In the genomic region with DNA sequence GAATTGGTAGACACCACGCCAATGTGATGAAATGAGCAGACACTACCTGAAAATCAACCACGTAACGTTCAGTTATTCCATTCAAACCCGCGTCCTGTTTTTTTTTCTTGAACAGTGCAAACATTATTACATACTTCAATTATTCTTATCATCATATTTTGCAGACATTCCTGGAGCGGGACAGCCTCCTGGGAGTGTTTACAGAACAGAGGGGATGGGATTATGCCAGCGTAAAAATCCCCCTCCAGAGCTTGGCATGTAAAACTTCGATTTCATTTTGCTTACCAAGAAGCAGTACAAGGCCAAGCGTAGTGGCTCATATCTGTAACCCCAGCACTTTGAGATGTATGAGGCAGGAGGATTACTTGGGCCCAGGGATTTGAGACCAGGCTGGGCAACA, we compare ENCODE assay signal across 16 cellular contexts.
A peak's percentile ranks its signal among the peaks of the same experiment; 100 is the strongest.
DNase-seq lines count a peak whose midpoint lies in the region; ATAC-seq and TF ChIP-seq lines count a peak whose summit lies in the region.
"Had no signal": no experiment of that assay in that cellular context is flagged by ENCODE, and none has a peak within 500 bp of the region (broad histone marks: within the 10 kb centered on the region; RNA-seq: fewer than 3 reads in every experiment).

No MANE protein-coding gene starts in this region.

- H3K27me3 ChIP-seq in neural cell (ENCODE audit: insufficient read depth, low read depth, low read length) (no peaks in the 10 kb centered on the region), BE2C (no peaks in the 10 kb centered on the region)
- H3K27me3 ChIP-seq: BLaER1 treated with 17β-estradiol and CSF1 and Interleukin-3, amounts not matched to agents 10 nM and 100 nM had no signal

- peak overlapping the region; percentile 17 for H3K27ac ChIP-seq in neural cell (ENCODE audit: low read length)
- H3K27ac ChIP-seq: BLaER1 treated with 17β-estradiol and CSF1 and Interleukin-3, amounts not matched to agents 10 nM and 100 nM; C4-2B had no signal

- H3K4me1 Mint-ChIP-seq in osteocyte (ENCODE audit: unreplicated experiment) = peaks cover 35% of the 10 kb centered on the region
- no peaks in the 10 kb centered on the region for H3K4me1 Mint-ChIP-seq in stimulated activated effector memory CD8-positive, alpha-beta T cell treated with anti-CD3 and anti-CD28 coated beads, Interleukin-12 subunit alpha, Interleukin-12 subunit beta, amount 100 ng/mL, for 72 hours

- H3K27ac Mint-ChIP-seq in osteocyte (ENCODE audit: unreplicated experiment) = no peak overlapping the region
- peak overlapping the region; percentile 54 for H3K27ac Mint-ChIP-seq in stimulated activated effector memory CD8-positive, alpha-beta T cell treated with anti-CD3 and anti-CD28 coated beads, Interleukin-12 subunit alpha, Interleukin-12 subunit beta, amount 100 ng/mL, for 72 hours
- H3K27ac Mint-ChIP-seq: CD4-positive, alpha-beta T cell; CD8-positive, alpha-beta T cell had no signal

- no peaks in the 10 kb centered on the region for H3K9me3 Mint-ChIP-seq in osteocyte (ENCODE audit: unreplicated experiment)
- H3K9me3 Mint-ChIP-seq in stimulated activated effector memory CD8-positive, alpha-beta T cell treated with anti-CD3 and anti-CD28 coated beads, Interleukin-12 subunit alpha, Interleukin-12 subunit beta, amount 100 ng/mL, for 72 hours = no peaks in the 10 kb centered on the region
- H3K9me3 Mint-ChIP-seq: CD4-positive, alpha-beta T cell; CD8-positive, alpha-beta T cell had no signal

- no peak overlapping the region for H3K4me3 ChIP-seq in neural cell (ENCODE audit: low read length)
- H3K4me3 ChIP-seq in BE2C (ENCODE audit: low read depth, low read length) = no peak overlapping the region
- H3K4me3 ChIP-seq: BLaER1 treated with 17β-estradiol and CSF1 and Interleukin-3, amounts not matched to agents 10 nM and 100 nM had no signal

- TF ChIP-seq EP300 in neural cell (conservative IDR thresholded peaks at IDR 0.05; ENCODE audit: poor library complexity, severe bottlenecking) = no peak

- no peaks in the 10 kb centered on the region for H3K36me3 Mint-ChIP-seq in osteocyte (ENCODE audit: unreplicated experiment)
- no peaks in the 10 kb centered on the region for H3K36me3 Mint-ChIP-seq in stimulated activated effector memory CD8-positive, alpha-beta T cell treated with anti-CD3 and anti-CD28 coated beads, Interleukin-12 subunit alpha, Interleukin-12 subunit beta, amount 100 ng/mL, for 72 hours
- H3K36me3 Mint-ChIP-seq: CD8-positive, alpha-beta T cell had no signal

- H2AFZ ChIP-seq in neural cell (ENCODE audit: low read depth, low read length) = no peak overlapping the region

- no peak for TF ChIP-seq RAD21 in neural cell (conservative IDR thresholded peaks at IDR 0.05)

- H3K4me3 Mint-ChIP-seq in osteocyte (ENCODE audit: unreplicated experiment) = no peak overlapping the region
- H3K4me3 Mint-ChIP-seq in stimulated activated effector memory CD8-positive, alpha-beta T cell treated with anti-CD3 and anti-CD28 coated beads, Interleukin-12 subunit alpha, Interleukin-12 subunit beta, amount 100 ng/mL, for 72 hours = no peak overlapping the region
- H3K4me3 Mint-ChIP-seq: CD4-positive, alpha-beta T cell; CD8-positive, alpha-beta T cell had no signal

- no peak overlapping the region for H3K9ac ChIP-seq in neural cell (ENCODE audit: low read length)
- H3K9ac ChIP-seq: BLaER1 treated with 17β-estradiol and CSF1 and Interleukin-3, amounts not matched to agents 10 nM and 100 nM had no signal

- DNase-seq in osteocyte (ENCODE audit: extremely low spot score, unreplicated experiment) (peak; percentile 23), BE2C (no peak), NCI-H2171 treated with DMSO at 0.1 percent for 48 hours (lab: John Stamatoyannopoulos, UW) (no peak)
- DNase-seq in stimulated activated effector memory CD8-positive, alpha-beta T cell treated with anti-CD3 and anti-CD28 coated beads, Interleukin-12 subunit alpha, Interleukin-12 subunit beta, amount 100 ng/mL, for 72 hours (ENCODE audit: low spot score in 2 of 2) = no peak
- DNase-seq in stimulated activated CD4-positive, alpha-beta T cell treated with anti-CD3 and anti-CD28 coated beads, Interleukin-2, amount 100 ng/mL, for 48 hours = no peak
- DNase-seq: 8988T; ACHN; Caco-2; Calu3; CD4-positive, alpha-beta T cell; CD8-positive, alpha-beta T cell; DMS79 treated with DMSO at 0.1 percent for 48 hours; GF-D8 had no signal

- H3K9me3 ChIP-seq in neural cell (ENCODE audit: low read length) (no peaks in the 10 kb centered on the region), BE2C (no peaks in the 10 kb centered on the region)
- H3K9me3 ChIP-seq: Caco-2 had no signal

- H3K36me3 ChIP-seq in neural cell (ENCODE audit: insufficient read depth, low read length) (no peaks in the 10 kb centered on the region), BE2C (no peaks in the 10 kb centered on the region)
- H3K36me3 ChIP-seq: BLaER1 treated with 17β-estradiol and CSF1 and Interleukin-3, amounts not matched to agents 10 nM and 100 nM had no signal

- TF ChIP-seq CTCF in neural cell (IDR thresholded peaks at IDR 0.05; ENCODE audit: poor library complexity, severe bottlenecking) (no peak), osteocyte (IDR thresholded peaks at IDR 0.05) (no peak), BE2C (IDR thresholded peaks at IDR 0.05; ENCODE audit: low read depth, low read length) (no peak)

- no peaks in the 10 kb centered on the region for H4K20me1 ChIP-seq in neural cell (ENCODE audit: insufficient read depth)
- H4K20me1 ChIP-seq: BLaER1 treated with 17β-estradiol and CSF1 and Interleukin-3, amounts not matched to agents 10 nM and 100 nM had no signal

- H3K4me2 ChIP-seq in neural cell (ENCODE audit: low read length) = no peak overlapping the region
- H3K4me2 ChIP-seq: BLaER1 treated with 17β-estradiol and CSF1 and Interleukin-3, amounts not matched to agents 10 nM and 100 nM had no signal

- H3K79me2 ChIP-seq in neural cell (replicated peaks; ENCODE audit: insufficient read depth, low read length) = no peaks in the 10 kb centered on the region

- no peaks in the 10 kb centered on the region for H3K9me2 ChIP-seq in neural cell (ENCODE audit: insufficient read depth, low read length)

- no peaks in the 10 kb centered on the region for H3F3A ChIP-seq in neural cell (ENCODE audit: insufficient read depth, low read length, poor library complexity, severe bottlenecking)

- ATAC-seq in stimulated activated effector memory CD8-positive, alpha-beta T cell treated with anti-CD3 and anti-CD28 coated beads, Interleukin-12 subunit alpha, Interleukin-12 subunit beta, amount 100 ng/mL, for 72 hours = no peak
- ATAC-seq: CD8-positive, alpha-beta T cell had no signal

- H3K27me3 Mint-ChIP-seq in osteocyte (ENCODE audit: unreplicated experiment) = no peaks in the 10 kb centered on the region
- H3K27me3 Mint-ChIP-seq: CD4-positive, alpha-beta T cell had no signal

- no peaks in the 10 kb centered on the region for H3K4me1 ChIP-seq in BE2C
- H3K4me1 ChIP-seq: Caco-2 had no signal

TF ChIP-seq in neural cell, 6 proteins besides CTCF, POLR2A, EP300 and RAD21:
- no peak for TF ChIP-seq MXI1 (conservative IDR thresholded peaks at IDR 0.05; ENCODE audit: poor library complexity, severe bottlenecking)
- no peak for TF ChIP-seq POLR2AphosphoS5 (IDR thresholded peaks at IDR 0.05)
- no peak for TF ChIP-seq EZH2 (IDR thresholded peaks at IDR 0.05; ENCODE audit: borderline replicate concordance, insufficient read depth, low read length, poor library complexity, severe bottlenecking)
- no peak for TF ChIP-seq TAF1 (IDR thresholded peaks at IDR 0.05; ENCODE audit: low read depth)
- no peak for TF ChIP-seq SMC3 (conservative IDR thresholded peaks at IDR 0.05; ENCODE audit: poor library complexity)
- no peak for TF ChIP-seq REST (IDR thresholded peaks at IDR 0.05; ENCODE audit: borderline replicate concordance)
